Comparison of ENCODE assay signal across 1 cellular context in the genomic region with DNA sequence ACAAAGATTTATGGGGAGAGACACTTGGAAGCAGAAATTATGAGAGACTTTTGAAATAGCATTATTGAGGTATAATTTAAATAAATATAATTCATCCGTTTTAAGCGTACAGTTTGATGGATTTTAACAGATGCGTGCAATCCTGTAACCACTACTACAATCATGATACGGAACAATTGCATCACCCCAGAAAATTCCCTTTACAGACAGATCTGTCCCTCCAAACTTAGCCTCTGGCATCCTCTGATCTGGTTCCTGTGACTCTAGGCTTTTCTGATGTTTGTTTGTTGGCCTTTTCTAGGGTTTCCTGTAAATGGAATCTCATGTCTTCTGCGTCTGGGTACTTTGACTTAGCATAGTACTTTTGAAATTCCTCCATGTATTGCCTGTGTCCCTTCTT.
TF ChIP-seq lines count a peak whose summit lies in the region.

No MANE protein-coding gene starts in this region.

TF ChIP-seq in SK-N-SH, 30 proteins besides CTCF, POLR2A, EP300 and RAD21 (continued from another document):
- TF ChIP-seq SIN3A (IDR thresholded peaks at IDR 0.05; ENCODE audit: borderline replicate concordance, low read depth, low read length) (no peak), RFX5 (IDR thresholded peaks at IDR 0.05; ENCODE audit: low read length) (no peak)
- TF ChIP-seq, protein P1, sequence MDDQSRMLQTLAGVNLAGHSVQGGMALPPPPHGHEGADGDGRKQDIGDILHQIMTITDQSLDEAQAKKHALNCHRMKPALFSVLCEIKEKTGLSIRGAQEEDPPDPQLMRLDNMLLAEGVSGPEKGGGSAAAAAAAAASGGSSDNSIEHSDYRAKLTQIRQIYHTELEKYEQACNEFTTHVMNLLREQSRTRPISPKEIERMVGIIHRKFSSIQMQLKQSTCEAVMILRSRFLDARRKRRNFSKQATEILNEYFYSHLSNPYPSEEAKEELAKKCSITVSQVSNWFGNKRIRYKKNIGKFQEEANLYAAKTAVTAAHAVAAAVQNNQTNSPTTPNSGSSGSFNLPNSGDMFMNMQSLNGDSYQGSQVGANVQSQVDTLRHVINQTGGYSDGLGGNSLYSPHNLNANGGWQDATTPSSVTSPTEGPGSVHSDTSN (IDR thresholded peaks at IDR 0.05): no peak
